1 cellular context compared by ENCODE assay signal in genomic region chr16:9123401-9123800, GRCh38.
TF ChIP-seq lines count a peak whose summit lies in the region.

No MANE protein-coding gene starts in this region.

TF ChIP-seq in HCT116, 20 proteins besides CTCF, POLR2A, EP300 and RAD21 (continued from another document):
- TF ChIP-seq REST (IDR thresholded peaks at IDR 0.05; ENCODE audit: low read depth) (no peak), FOSL1 (IDR thresholded peaks at IDR 0.05; ENCODE audit: low read depth) (no peak), ATF3 (IDR thresholded peaks at IDR 0.05) (no peak), TCF7L2 (IDR thresholded peaks at IDR 0.05; ENCODE audit: borderline replicate concordance, extremely low read depth, insufficient read depth, insufficient read length) (no peak), ZFX (IDR thresholded peaks at IDR 0.05) (no peak)
